ENCODE assay signal across 2 cellular contexts in genomic region chr7:33065981-33066380, GRCh38.
TF ChIP-seq lines count a peak whose summit lies in the region.

No MANE protein-coding gene starts in this region.

TF ChIP-seq in A549, 52 proteins besides CTCF, POLR2A, EP300 and RAD21:
- peak; percentile 87; the same call in 1 of the 2 replicates for TF ChIP-seq KDM1A (IDR thresholded peaks at IDR 0.05; ENCODE audit: low read depth)
- TF ChIP-seq EHMT2 (IDR thresholded peaks at IDR 0.05; ENCODE audit: low read depth) = no peak
- peak; percentile 64; the same call in 1 of the 2 replicates for TF ChIP-seq HDAC2 (IDR thresholded peaks at IDR 0.05)

TF ChIP-seq in H1, 55 proteins besides CTCF, POLR2A, EP300 and RAD21:
- TF ChIP-seq MAFK (IDR thresholded peaks at IDR 0.05; ENCODE audit: low read depth, low read length) (no peak), HDAC6 (IDR thresholded peaks at IDR 0.05; ENCODE audit: low read depth, low read length) (no peak), KDM1A (IDR thresholded peaks at IDR 0.05; ENCODE audit: borderline replicate concordance, low read length) (peak; percentile 50; the same call in 1 of the 2 replicates)
TF ChIP-seq in H1: peak in this region for 1.
